Comparison of ENCODE assay signal across 16 cellular contexts in the genomic region with DNA sequence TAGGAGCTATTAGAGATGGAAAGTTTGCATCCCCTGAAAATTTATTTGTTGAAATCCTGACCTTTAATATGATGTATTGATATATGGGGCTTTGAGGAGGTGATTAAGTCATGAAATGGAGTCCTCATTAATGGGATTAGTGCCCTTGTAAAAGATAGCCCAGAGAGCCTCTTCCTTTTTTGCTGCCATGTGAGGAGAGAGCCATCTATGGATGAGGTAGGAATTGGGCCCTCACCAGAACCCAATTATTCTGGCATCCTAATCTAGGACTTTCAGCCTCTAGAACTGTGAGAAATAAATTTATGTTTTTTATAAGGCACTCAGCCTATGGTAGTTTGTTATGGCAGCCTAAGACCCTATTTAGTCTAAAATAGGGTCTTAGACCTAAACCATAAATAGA.
A peak's percentile ranks its signal among the peaks of the same experiment; 100 is the strongest.
DNase-seq lines count a peak whose midpoint lies in the region; ATAC-seq and TF ChIP-seq lines count a peak whose summit lies in the region.
"Had no signal": no experiment of that assay in that cellular context is flagged by ENCODE, and none has a peak within 500 bp of the region (broad histone marks: within the 10 kb centered on the region; RNA-seq: fewer than 3 reads in every experiment).

No MANE protein-coding gene starts in this region.

- TF ChIP-seq POLR2A in thyroid gland (IDR thresholded peaks at IDR 0.05), result no peak

- H3K9me3 ChIP-seq in A673 (ENCODE audit: low read depth, low read length, poor library complexity, severe bottlenecking) (no peaks in the 10 kb centered on the region), neural progenitor cell (ENCODE audit: low read depth) (no peaks in the 10 kb centered on the region), thyroid gland (no peaks in the 10 kb centered on the region)
- H3K9me3 ChIP-seq: BE2C, Caco-2 had no signal

- H3K4me1 ChIP-seq in A673 (ENCODE audit: insufficient read depth, low read length, poor library complexity, severe bottlenecking), result no peaks in the 10 kb centered on the region
- H3K4me1 ChIP-seq in neural progenitor cell, result no peaks in the 10 kb centered on the region
- H3K4me1 ChIP-seq in thyroid gland, result no peaks in the 10 kb centered on the region
- H3K4me1 ChIP-seq: BE2C, Caco-2 had no signal

- H3K27me3 Mint-ChIP-seq in WTC11 (ENCODE audit: low read depth) (no peaks in the 10 kb centered on the region), neural progenitor cell (ENCODE audit: insufficient read depth, low read depth) (peaks cover 2% of the 10 kb centered on the region)
- H3K27me3 Mint-ChIP-seq: CD8-positive, alpha-beta memory T cell had no signal

- no peak overlapping the region for H3K9ac ChIP-seq in neural progenitor cell
- H3K9ac ChIP-seq: KMS-11 had no signal

- no peak overlapping the region for H3K27ac Mint-ChIP-seq in WTC11
- no peak overlapping the region for H3K27ac Mint-ChIP-seq in neural progenitor cell
- H3K27ac Mint-ChIP-seq: CD14-positive monocyte; CD8-positive, alpha-beta memory T cell had no signal

- H3K4me1 Mint-ChIP-seq in WTC11 (no peaks in the 10 kb centered on the region), neural progenitor cell (peaks cover 5% of the 10 kb centered on the region)

- DNase-seq in A673 (ENCODE audit: low spot score) (no peak), NCI-H524 treated with DMSO at 0.1 percent for 48 hours (lab: John Stamatoyannopoulos, UW) (peak; percentile 42), WTC11 (ENCODE audit: low spot score) (no peak), neural progenitor cell (ENCODE audit: low spot score) (no peak), thyroid gland (no peak), NCI-H748 treated with DMSO at 0.1 percent for 48 hours (lab: John Stamatoyannopoulos, UW) (no peak)
- DNase-seq: BE2C; Caco-2; CD8-positive, alpha-beta memory T cell; DND-41; GDM1; H7 had no signal

- no peaks in the 10 kb centered on the region for H3K27me3 ChIP-seq in A673 (replicated peaks; ENCODE audit: insufficient read depth, low read depth, low read length, poor library complexity)
- H3K27me3 ChIP-seq in neural progenitor cell, result no peaks in the 10 kb centered on the region
- no peaks in the 10 kb centered on the region for H3K27me3 ChIP-seq in thyroid gland
- H3K27me3 ChIP-seq: BE2C had no signal

- H3K4me2 ChIP-seq in neural progenitor cell, result no peak overlapping the region
- H3K4me2 ChIP-seq: KMS-11 had no signal

- peak; percentile 18; the same call in 1 of the 2 replicates for TF ChIP-seq CTCF in A673 (conservative IDR thresholded peaks at IDR 0.05; ENCODE audit: low read depth, low read length)
- TF ChIP-seq CTCF in WTC11 (IDR thresholded peaks at IDR 0.05), result no peak
- TF ChIP-seq CTCF in neural progenitor cell (IDR thresholded peaks at IDR 0.05), result peak; percentile 28
- no peak for TF ChIP-seq CTCF in thyroid gland (IDR thresholded peaks at IDR 0.05)

- no peaks in the 10 kb centered on the region for H3F3A ChIP-seq in neural progenitor cell (ENCODE audit: low read depth)

- ATAC-seq in WTC11 (peak; percentile 39; the same call in 1 of the 2 replicates), HG03565 (IDR thresholded peaks at IDR 0.05; ENCODE audit: unreplicated experiment) (no peak)
- ATAC-seq: HepG2 had no signal

- CTCF ChIA-PET in A673 (lab: Charles Lee), result no interaction called here
- CTCF ChIA-PET in WTC11 (lab: Charles Lee), result no interaction called here

- H3K9me3 Mint-ChIP-seq in WTC11, result peaks cover 4% of the 10 kb centered on the region; the same call in 1 of the 2 replicates
- no peaks in the 10 kb centered on the region for H3K9me3 Mint-ChIP-seq in neural progenitor cell
- H3K9me3 Mint-ChIP-seq: CD8-positive, alpha-beta memory T cell had no signal

- H4K20me1 ChIP-seq in neural progenitor cell (ENCODE audit: low read depth), result no peaks in the 10 kb centered on the region

- BruUV-seq in A673 (replicated peaks; lab: Mats Ljungman, UMichigan), result no TSS peak

- H3K36me3 Mint-ChIP-seq in WTC11, result peaks cover 2% of the 10 kb centered on the region; the same call in 1 of the 2 replicates
- no peaks in the 10 kb centered on the region for H3K36me3 Mint-ChIP-seq in neural progenitor cell
- H3K36me3 Mint-ChIP-seq: CD14-positive monocyte; CD8-positive, alpha-beta memory T cell had no signal

- H3K4me3 ChIP-seq in A673 (ENCODE audit: low read depth, low read length, poor library complexity, severe bottlenecking), result no peak overlapping the region
- no peak overlapping the region for H3K4me3 ChIP-seq in neural progenitor cell
- no peak overlapping the region for H3K4me3 ChIP-seq in thyroid gland (replicated peaks in 1 of 3)

- no peaks in the 10 kb centered on the region for H3K36me3 ChIP-seq in A673 (ENCODE audit: insufficient read depth, low read length, poor library complexity, severe bottlenecking)
- H3K36me3 ChIP-seq in neural progenitor cell, result no peaks in the 10 kb centered on the region
- H3K36me3 ChIP-seq in thyroid gland, result no peaks in the 10 kb centered on the region
- H3K36me3 ChIP-seq: BE2C had no signal

- no peaks in the 10 kb centered on the region for H3K79me2 ChIP-seq in neural progenitor cell (ENCODE audit: low read depth)

- H3K27ac ChIP-seq in A673 (ENCODE audit: low read depth, low read length, poor library complexity, severe bottlenecking), result no peak overlapping the region
- no peak overlapping the region for H3K27ac ChIP-seq in neural progenitor cell
- no peak overlapping the region for H3K27ac ChIP-seq in thyroid gland
- H3K27ac ChIP-seq: KMS-11 had no signal

- intact Hi-C loops in A673 (cut with micrococcal nuclease; ENCODE audit: unreplicated experiment) (no loop called here), thyroid gland (cut with DNase I) (no loop called here)

- POLR2A ChIA-PET in A673 (lab: Charles Lee; ENCODE audit: low non-redundant PET) (no interaction called here), WTC11 (lab: Charles Lee) (no interaction called here)

- H3K4me3 Mint-ChIP-seq in WTC11, result no peak overlapping the region
- H3K4me3 Mint-ChIP-seq in neural progenitor cell, result no peak overlapping the region
- H3K4me3 Mint-ChIP-seq: CD14-positive monocyte; CD8-positive, alpha-beta memory T cell had no signal

- H2AFZ ChIP-seq in neural progenitor cell (replicated peaks), result no peak overlapping the region

TF ChIP-seq in WTC11, 78 proteins besides CTCF, POLR2A, EP300 and RAD21 (continues in another document):
- TF ChIP-seq GABPB1 (CRISPR knock-in tag; IDR thresholded peaks at IDR 0.05) (no peak), RORB (CRISPR knock-in tag; IDR thresholded peaks at IDR 0.05) (no peak)
- TF ChIP-seq, protein P1, sequence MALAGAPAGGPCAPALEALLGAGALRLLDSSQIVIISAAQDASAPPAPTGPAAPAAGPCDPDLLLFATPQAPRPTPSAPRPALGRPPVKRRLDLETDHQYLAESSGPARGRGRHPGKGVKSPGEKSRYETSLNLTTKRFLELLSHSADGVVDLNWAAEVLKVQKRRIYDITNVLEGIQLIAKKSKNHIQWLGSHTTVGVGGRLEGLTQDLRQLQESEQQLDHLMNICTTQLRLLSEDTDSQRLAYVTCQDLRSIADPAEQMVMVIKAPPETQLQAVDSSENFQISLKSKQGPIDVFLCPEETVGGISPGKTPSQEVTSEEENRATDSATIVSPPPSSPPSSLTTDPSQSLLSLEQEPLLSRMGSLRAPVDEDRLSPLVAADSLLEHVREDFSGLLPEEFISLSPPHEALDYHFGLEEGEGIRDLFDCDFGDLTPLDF (CRISPR knock-in tag; IDR thresholded peaks at IDR 0.05), result no peak
- TF ChIP-seq, protein P2, sequence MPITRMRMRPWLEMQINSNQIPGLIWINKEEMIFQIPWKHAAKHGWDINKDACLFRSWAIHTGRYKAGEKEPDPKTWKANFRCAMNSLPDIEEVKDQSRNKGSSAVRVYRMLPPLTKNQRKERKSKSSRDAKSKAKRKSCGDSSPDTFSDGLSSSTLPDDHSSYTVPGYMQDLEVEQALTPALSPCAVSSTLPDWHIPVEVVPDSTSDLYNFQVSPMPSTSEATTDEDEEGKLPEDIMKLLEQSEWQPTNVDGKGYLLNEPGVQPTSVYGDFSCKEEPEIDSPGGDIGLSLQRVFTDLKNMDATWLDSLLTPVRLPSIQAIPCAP (CRISPR knock-in tag; IDR thresholded peaks at IDR 0.05), result no peak
- TF ChIP-seq, protein P3, sequence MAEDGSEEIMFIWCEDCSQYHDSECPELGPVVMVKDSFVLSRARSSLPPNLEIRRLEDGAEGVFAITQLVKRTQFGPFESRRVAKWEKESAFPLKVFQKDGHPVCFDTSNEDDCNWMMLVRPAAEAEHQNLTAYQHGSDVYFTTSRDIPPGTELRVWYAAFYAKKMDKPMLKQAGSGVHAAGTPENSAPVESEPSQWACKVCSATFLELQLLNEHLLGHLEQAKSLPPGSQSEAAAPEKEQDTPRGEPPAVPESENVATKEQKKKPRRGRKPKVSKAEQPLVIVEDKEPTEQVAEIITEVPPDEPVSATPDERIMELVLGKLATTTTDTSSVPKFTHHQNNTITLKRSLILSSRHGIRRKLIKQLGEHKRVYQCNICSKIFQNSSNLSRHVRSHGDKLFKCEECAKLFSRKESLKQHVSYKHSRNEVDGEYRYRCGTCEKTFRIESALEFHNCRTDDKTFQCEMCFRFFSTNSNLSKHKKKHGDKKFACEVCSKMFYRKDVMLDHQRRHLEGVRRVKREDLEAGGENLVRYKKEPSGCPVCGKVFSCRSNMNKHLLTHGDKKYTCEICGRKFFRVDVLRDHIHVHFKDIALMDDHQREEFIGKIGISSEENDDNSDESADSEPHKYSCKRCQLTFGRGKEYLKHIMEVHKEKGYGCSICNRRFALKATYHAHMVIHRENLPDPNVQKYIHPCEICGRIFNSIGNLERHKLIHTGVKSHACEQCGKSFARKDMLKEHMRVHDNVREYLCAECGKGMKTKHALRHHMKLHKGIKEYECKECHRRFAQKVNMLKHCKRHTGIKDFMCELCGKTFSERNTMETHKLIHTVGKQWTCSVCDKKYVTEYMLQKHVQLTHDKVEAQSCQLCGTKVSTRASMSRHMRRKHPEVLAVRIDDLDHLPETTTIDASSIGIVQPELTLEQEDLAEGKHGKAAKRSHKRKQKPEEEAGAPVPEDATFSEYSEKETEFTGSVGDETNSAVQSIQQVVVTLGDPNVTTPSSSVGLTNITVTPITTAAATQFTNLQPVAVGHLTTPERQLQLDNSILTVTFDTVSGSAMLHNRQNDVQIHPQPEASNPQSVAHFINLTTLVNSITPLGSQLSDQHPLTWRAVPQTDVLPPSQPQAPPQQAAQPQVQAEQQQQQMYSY (CRISPR knock-in tag; IDR thresholded peaks at IDR 0.05), result no peak

Comparison
In these comparisons a context has a peak if more than half of its experiments do, and no peak if none do; other contexts are left out.
1. CTCF ChIP-seq: peak in A673 (single experiment) and neural progenitor cell (single experiment); none in WTC11 (single experiment) and thyroid gland (0 of 6).